8 cellular contexts compared by ENCODE assay signal in genomic region chr22:22720724-22721261, GRCh38.
DNase-seq lines count a peak whose midpoint lies in the region; ATAC-seq, FAIRE-seq and TF ChIP-seq lines count a peak whose summit lies in the region.

No MANE protein-coding gene starts in this region.

- H3K4me1 ChIP-seq in ACC112 (ENCODE audit: control insufficient read depth, insufficient read depth, low read length, unreplicated experiment): peaks cover 43% of the 10 kb centered on the region
- H3K4me1 ChIP-seq in endodermal cell (ENCODE audit: control insufficient read depth, insufficient read depth, low read length): no peaks in the 10 kb centered on the region

- no peaks in the 10 kb centered on the region for H3K36me3 ChIP-seq in ACC112 (ENCODE audit: insufficient read depth, low read length)
- H3K36me3 ChIP-seq in endodermal cell (ENCODE audit: control insufficient read depth, insufficient read depth, low read length): no peaks in the 10 kb centered on the region

- H3K4me3 ChIP-seq in ACC112 (ENCODE audit: low read depth, low read length) (no peak overlapping the region), endodermal cell (ENCODE audit: low read length) (no peak overlapping the region)

- H3K4me3 Mint-ChIP-seq in endothelial cell (ENCODE audit: unreplicated experiment): no peak overlapping the region
- no peak overlapping the region for H3K4me3 Mint-ChIP-seq in stimulated activated naive CD8-positive, alpha-beta T cell treated with anti-CD3 and anti-CD28 coated beads, Interleukin-15, Interleukin-2, amounts not matched to agents 100 ng/mL and 50 ng/mL, for 24 hours
- no peak overlapping the region for H3K4me3 Mint-ChIP-seq in osteocyte (ENCODE audit: unreplicated experiment)
- H3K4me3 Mint-ChIP-seq in endodermal cell: no peak overlapping the region

- 88 to 89% methylated on average over 4 to 6 of the region's 6 CpGs for WGBS in endodermal cell (ENCODE audit: insufficient coverage in 1 of 2, insufficient read length in 1 of 2), 2 experiments

- no peaks in the 10 kb centered on the region for H3K9me3 Mint-ChIP-seq in endothelial cell (ENCODE audit: unreplicated experiment)
- H3K9me3 Mint-ChIP-seq in stimulated activated naive CD8-positive, alpha-beta T cell treated with anti-CD3 and anti-CD28 coated beads, Interleukin-15, Interleukin-2, amounts not matched to agents 100 ng/mL and 50 ng/mL, for 24 hours: no peaks in the 10 kb centered on the region
- H3K9me3 Mint-ChIP-seq in osteocyte (ENCODE audit: unreplicated experiment): no peaks in the 10 kb centered on the region
- H3K9me3 Mint-ChIP-seq in endodermal cell: no peaks in the 10 kb centered on the region

- no peaks in the 10 kb centered on the region for H3K27me3 Mint-ChIP-seq in endothelial cell (ENCODE audit: unreplicated experiment)
- H3K27me3 Mint-ChIP-seq in stimulated activated naive CD8-positive, alpha-beta T cell treated with anti-CD3 and anti-CD28 coated beads, Interleukin-15, Interleukin-2, amounts not matched to agents 100 ng/mL and 50 ng/mL, for 24 hours: no peaks in the 10 kb centered on the region
- peaks cover 37% of the 10 kb centered on the region for H3K27me3 Mint-ChIP-seq in osteocyte (ENCODE audit: unreplicated experiment)
- H3K27me3 Mint-ChIP-seq in endodermal cell (ENCODE audit: insufficient read depth): peaks cover 88% of the 10 kb centered on the region

- H3K27ac Mint-ChIP-seq in endothelial cell (ENCODE audit: unreplicated experiment) (peak overlapping the region; percentile 78), osteocyte (ENCODE audit: unreplicated experiment) (no peak overlapping the region), endodermal cell (no peak overlapping the region)
- H3K27ac Mint-ChIP-seq in stimulated activated naive CD8-positive, alpha-beta T cell treated with anti-CD3 and anti-CD28 coated beads, Interleukin-15, Interleukin-2, amounts not matched to agents 100 ng/mL and 50 ng/mL, for 24 hours: peak overlapping the region; percentile 38

- H3K27me3 ChIP-seq in ACC112 (ENCODE audit: insufficient read depth, low read length) (no peaks in the 10 kb centered on the region), endodermal cell (ENCODE audit: control insufficient read depth, insufficient read depth, low read length, poor library complexity, severe bottlenecking) (peaks cover 82% of the 10 kb centered on the region)

- DNase-seq in GM19239 (ENCODE audit: insufficient read length, low spot score): peak; percentile 30
- no peak for DNase-seq in endothelial cell (ENCODE audit: low spot score)
- DNase-seq in osteocyte (ENCODE audit: extremely low spot score, unreplicated experiment): no peak
- no peak for DNase-seq in endodermal cell
- no peak for DNase-seq in frontal cortex (ENCODE audit: low spot score in 2 of 2)

- H3K9ac ChIP-seq in endodermal cell (ENCODE audit: extremely low read depth, low read length, poor library complexity, severe bottlenecking): no peak overlapping the region

- peak; percentile 50 for ATAC-seq in HG03442 (IDR thresholded peaks at IDR 0.05; ENCODE audit: unreplicated experiment)

- H3K9me3 ChIP-seq in endodermal cell (ENCODE audit: control insufficient read depth, low read length): no peaks in the 10 kb centered on the region

- H3K27ac ChIP-seq in ACC112 (ENCODE audit: low read depth, low read length): peak overlapping the region; percentile 93
- H3K27ac ChIP-seq in endodermal cell (ENCODE audit: low read depth, low read length): no peak overlapping the region

- H3K4me1 Mint-ChIP-seq in endothelial cell (ENCODE audit: unreplicated experiment) (peaks cover 15% of the 10 kb centered on the region), osteocyte (ENCODE audit: unreplicated experiment) (no peaks in the 10 kb centered on the region), endodermal cell (no peaks in the 10 kb centered on the region)
- peaks cover 35% of the 10 kb centered on the region for H3K4me1 Mint-ChIP-seq in stimulated activated naive CD8-positive, alpha-beta T cell treated with anti-CD3 and anti-CD28 coated beads, Interleukin-15, Interleukin-2, amounts not matched to agents 100 ng/mL and 50 ng/mL, for 24 hours (ENCODE audit: low read depth)

- TF ChIP-seq CTCF in endothelial cell (IDR thresholded peaks at IDR 0.05; ENCODE audit: unreplicated experiment) (no peak), osteocyte (IDR thresholded peaks at IDR 0.05) (no peak), endodermal cell (conservative IDR thresholded peaks at IDR 0.05) (no peak)

- H3K36me3 Mint-ChIP-seq in endothelial cell (ENCODE audit: low read depth, unreplicated experiment) (no peaks in the 10 kb centered on the region), osteocyte (ENCODE audit: unreplicated experiment) (no peaks in the 10 kb centered on the region), endodermal cell (ENCODE audit: low read depth) (no peaks in the 10 kb centered on the region)
- H3K36me3 Mint-ChIP-seq in stimulated activated naive CD8-positive, alpha-beta T cell treated with anti-CD3 and anti-CD28 coated beads, Interleukin-15, Interleukin-2, amounts not matched to agents 100 ng/mL and 50 ng/mL, for 24 hours (ENCODE audit: low read depth): no peaks in the 10 kb centered on the region

- H2AFZ ChIP-seq in ACC112 (ENCODE audit: low read length, unreplicated experiment): no peak overlapping the region

- no peaks in the 10 kb centered on the region for H3K79me2 ChIP-seq in ACC112 (ENCODE audit: control insufficient read depth, insufficient read depth, low read length, unreplicated experiment)

- FAIRE-seq in GM19239 (lab: Jason Lieb, UNC): peak; percentile 95
- FAIRE-seq in frontal cortex (lab: Jason Lieb, UNC): no peak

Comparison
In these comparisons a context has a peak if more than half of its experiments do, and no peak if none do; other contexts are left out.
1. H3K27ac Mint-ChIP-seq: peak in endothelial cell (single experiment) and stimulated activated naive CD8-positive, alpha-beta T cell treated with anti-CD3 and anti-CD28 coated beads, Interleukin-15, Interleukin-2, amounts not matched to agents 100 ng/mL and 50 ng/mL, for 24 hours (single experiment); none in osteocyte (single experiment) and endodermal cell (single experiment).